1 cellular context compared by ENCODE assay signal in the genomic region with DNA sequence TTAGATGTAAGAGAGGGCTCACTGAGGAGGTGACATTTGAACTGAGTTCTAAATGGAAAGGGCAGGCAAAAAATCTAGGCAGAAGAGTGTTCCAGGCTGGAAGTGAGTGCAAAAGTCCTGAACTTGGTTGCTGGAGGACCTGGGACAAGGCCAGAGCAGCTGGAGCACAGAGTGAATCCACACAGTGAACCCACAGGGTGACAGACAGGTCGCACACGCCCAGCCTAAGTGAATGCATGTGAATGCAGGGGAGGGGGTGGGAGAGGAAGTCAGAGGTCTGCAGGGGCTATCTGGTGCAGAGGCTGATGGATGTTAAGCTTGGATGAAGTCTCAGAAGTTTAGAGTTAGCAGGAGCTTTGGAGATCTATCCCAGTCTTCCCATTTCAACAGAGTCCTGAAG.
TF ChIP-seq lines count a peak whose summit lies in the region.

No MANE protein-coding gene starts in this region.

TF ChIP-seq in IMR-90, 13 proteins besides CTCF, POLR2A, EP300 and RAD21 (continued from another document):
- TF ChIP-seq, protein P1, sequence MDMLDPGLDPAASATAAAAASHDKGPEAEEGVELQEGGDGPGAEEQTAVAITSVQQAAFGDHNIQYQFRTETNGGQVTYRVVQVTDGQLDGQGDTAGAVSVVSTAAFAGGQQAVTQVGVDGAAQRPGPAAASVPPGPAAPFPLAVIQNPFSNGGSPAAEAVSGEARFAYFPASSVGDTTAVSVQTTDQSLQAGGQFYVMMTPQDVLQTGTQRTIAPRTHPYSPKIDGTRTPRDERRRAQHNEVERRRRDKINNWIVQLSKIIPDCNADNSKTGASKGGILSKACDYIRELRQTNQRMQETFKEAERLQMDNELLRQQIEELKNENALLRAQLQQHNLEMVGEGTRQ (IDR thresholded peaks at IDR 0.05; ENCODE audit: low read depth, low read length) = no peak
- TF ChIP-seq BHLHE40 (IDR thresholded peaks at IDR 0.05; ENCODE audit: low read depth, low read length) = no peak
- TF ChIP-seq, protein P2, sequence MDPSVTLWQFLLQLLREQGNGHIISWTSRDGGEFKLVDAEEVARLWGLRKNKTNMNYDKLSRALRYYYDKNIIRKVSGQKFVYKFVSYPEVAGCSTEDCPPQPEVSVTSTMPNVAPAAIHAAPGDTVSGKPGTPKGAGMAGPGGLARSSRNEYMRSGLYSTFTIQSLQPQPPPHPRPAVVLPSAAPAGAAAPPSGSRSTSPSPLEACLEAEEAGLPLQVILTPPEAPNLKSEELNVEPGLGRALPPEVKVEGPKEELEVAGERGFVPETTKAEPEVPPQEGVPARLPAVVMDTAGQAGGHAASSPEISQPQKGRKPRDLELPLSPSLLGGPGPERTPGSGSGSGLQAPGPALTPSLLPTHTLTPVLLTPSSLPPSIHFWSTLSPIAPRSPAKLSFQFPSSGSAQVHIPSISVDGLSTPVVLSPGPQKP (IDR thresholded peaks at IDR 0.05; ENCODE audit: borderline replicate concordance, low read depth, low read length) = no peak
- no peak for TF ChIP-seq NFE2L2 (IDR thresholded peaks at IDR 0.05; ENCODE audit: low read depth, low read length)
TF ChIP-seq in IMR-90: peak in this region for 0.
